In the genomic region with DNA sequence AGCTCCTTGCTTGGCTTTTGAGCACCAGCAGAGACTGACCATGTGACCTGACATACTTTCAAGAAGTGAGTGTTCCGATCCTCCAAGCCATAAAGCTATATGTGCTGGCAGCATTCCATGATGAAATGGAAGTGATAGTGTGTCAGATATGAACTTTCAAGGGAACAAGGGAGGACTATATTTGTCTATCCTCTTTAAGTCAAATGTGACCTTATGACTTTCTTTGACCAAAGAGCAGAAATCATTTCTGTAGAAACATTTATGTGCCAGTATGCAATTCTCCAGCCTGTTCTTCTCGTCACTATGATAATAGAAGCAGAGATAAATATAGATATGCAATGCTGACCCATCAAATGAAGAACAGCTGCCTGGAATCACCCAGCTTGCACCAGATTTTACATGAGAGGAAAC, we compare ENCODE assay signal across 17 cellular contexts. TPM values are rescaled to one million over a fixed set of nuclear protein-coding genes. Genes with fewer than 3 reads are reported as not detected.
DNase-seq lines count a peak whose midpoint lies in the region; ATAC-seq, FAIRE-seq and TF ChIP-seq lines count a peak whose summit lies in the region.
"Had no signal": no experiment of that assay in that cellular context is flagged by ENCODE, and none has a peak within 500 bp of the region (broad histone marks: within the 10 kb centered on the region; RNA-seq: fewer than 3 reads in every experiment).

No MANE protein-coding gene starts in this region.

- no peak for FAIRE-seq in urothelium cell line (lab: Jason Lieb, UNC)
- FAIRE-seq: bronchial epithelial cell, GM12892 had no signal

- no peak overlapping the region for H2AFZ ChIP-seq in KMS-11 (ENCODE audit: low read depth)

- H3K27ac ChIP-seq in KMS-11: peak overlapping the region; percentile 49

- DNase-seq in AG10803 (ENCODE audit: low read depth): peak; percentile 20
- DNase-seq in choroid plexus epithelial cell (ENCODE audit: low read depth): peak; percentile 72
- DNase-seq in mesothelial cell of epicardium (ENCODE audit: low spot score in 2 of 2, unreplicated experiment in 2 of 2): no peak
- DNase-seq in NCI-H1092 (lab: John Stamatoyannopoulos, UW): no peak
- DNase-seq in urothelium cell line (ENCODE audit: low spot score): no peak
- DNase-seq in DMS114 treated with DMSO at 0.1 percent for 48 hours (lab: John Stamatoyannopoulos, UW; ENCODE audit: unreplicated experiment): no peak
- DNase-seq: activated CD4-positive, alpha-beta memory T cell treated with anti-CD3 and anti-CD28 coated beads for 36 hours; activated gamma-delta T cell; Kasumi-1; NCI-H2081; NCI-H774; stimulated activated CD4-positive, alpha-beta T cell treated with anti-CD3 and anti-CD28 coated beads, Interleukin-4, amount 100 ng/mL, for 1 hour had no signal

- H3K4me3 Mint-ChIP-seq in mesothelial cell of epicardium: no peak overlapping the region
- H3K4me3 Mint-ChIP-seq: activated CD4-positive, alpha-beta memory T cell treated with anti-CD3 and anti-CD28 coated beads for 36 hours; stimulated activated memory B cell treated with anti-CD40 and anti-IgM and Interleukin-4, amounts not matched to agents 10 μg/mL and 1 μg/mL and 100 μg/mL, for 72 hours had no signal

- H3K79me2 ChIP-seq in KMS-11 (ENCODE audit: insufficient read depth, low read depth): peaks cover 96% of the 10 kb centered on the region

- H3K27me3 ChIP-seq in KMS-11 (ENCODE audit: insufficient read depth, low read depth): no peaks in the 10 kb centered on the region

- H3K4me2 ChIP-seq in KMS-11: peak overlapping the region; percentile 38

- H3K4me3 ChIP-seq in AG10803 (ENCODE audit: low read length): no peak overlapping the region
- H3K4me3 ChIP-seq in KMS-11 (IDR thresholded peaks at IDR 0.05; ENCODE audit: insufficient read depth, low read depth, low read length): no peak overlapping the region
- no peak overlapping the region for H3K4me3 ChIP-seq in choroid plexus epithelial cell (ENCODE audit: low read depth, low read length)

- H3K9me3 Mint-ChIP-seq in mesothelial cell of epicardium: no peaks in the 10 kb centered on the region
- H3K9me3 Mint-ChIP-seq: activated CD4-positive, alpha-beta memory T cell treated with anti-CD3 and anti-CD28 coated beads for 36 hours; stimulated activated memory B cell treated with anti-CD40 and anti-IgM and Interleukin-4, amounts not matched to agents 10 μg/mL and 1 μg/mL and 100 μg/mL, for 72 hours had no signal

- no peaks in the 10 kb centered on the region for H3K27me3 Mint-ChIP-seq in mesothelial cell of epicardium (ENCODE audit: low read depth)
- H3K27me3 Mint-ChIP-seq: activated CD4-positive, alpha-beta memory T cell treated with anti-CD3 and anti-CD28 coated beads for 36 hours; stimulated activated memory B cell treated with anti-CD40 and anti-IgM and Interleukin-4, amounts not matched to agents 10 μg/mL and 1 μg/mL and 100 μg/mL, for 72 hours had no signal

- peaks cover 13% of the 10 kb centered on the region for H3K4me1 Mint-ChIP-seq in mesothelial cell of epicardium

- ATAC-seq in GM21825 (IDR thresholded peaks at IDR 0.05; ENCODE audit: unreplicated experiment): no peak
- ATAC-seq: stimulated activated memory B cell treated with anti-CD40 and anti-IgM and Interleukin-4, amounts not matched to agents 10 μg/mL and 1 μg/mL and 100 μg/mL, for 72 hours had no signal

- no peak for TF ChIP-seq CTCF in AG10803 (conservative IDR thresholded peaks at IDR 0.05; ENCODE audit: low read length)
- TF ChIP-seq CTCF in KMS-11 (conservative IDR thresholded peaks at IDR 0.05; ENCODE audit: low read depth, low read length): no peak
- no peak for TF ChIP-seq CTCF in choroid plexus epithelial cell (conservative IDR thresholded peaks at IDR 0.05; ENCODE audit: low read depth, low read length)
- TF ChIP-seq CTCF in mesothelial cell of epicardium (IDR thresholded peaks at IDR 0.05; ENCODE audit: unreplicated experiment): no peak

- H3K27ac Mint-ChIP-seq in mesothelial cell of epicardium: peak overlapping the region; percentile 17
- H3K27ac Mint-ChIP-seq: activated CD4-positive, alpha-beta memory T cell treated with anti-CD3 and anti-CD28 coated beads for 36 hours; stimulated activated memory B cell treated with anti-CD40 and anti-IgM and Interleukin-4, amounts not matched to agents 10 μg/mL and 1 μg/mL and 100 μg/mL, for 72 hours had no signal

- peaks cover 73% of the 10 kb centered on the region for H3K4me1 ChIP-seq in KMS-11 (ENCODE audit: low read depth, poor library complexity, severe bottlenecking)

- H3K9ac ChIP-seq in KMS-11: peak overlapping the region; percentile 7; the same call in 1 of the 2 replicates

- peaks cover 16% of the 10 kb centered on the region for H3K36me3 Mint-ChIP-seq in mesothelial cell of epicardium

- no peaks in the 10 kb centered on the region for H4K20me1 ChIP-seq in KMS-11 (ENCODE audit: insufficient read depth)

- H3K36me3 ChIP-seq in KMS-11 (ENCODE audit: insufficient read depth): no peaks in the 10 kb centered on the region

RNA-seq across cellular contexts. Expression of a gene that starts 14.4 kb away (rescaled TPM):
- 18.9 to 20.3 TPM (median 19.1 TPM) in 3 replicates for total RNA-seq in mesothelial cell of epicardium

RNA-seq across cellular contexts. Expression of a gene that starts 14.7 kb away (rescaled TPM):
- total RNA-seq in mesothelial cell of epicardium: 50.7 to 55.4 TPM (median 53.3 TPM) in 3 replicates

RNA-seq across cellular contexts. Expression of a gene that starts 58.9 kb away (rescaled TPM):
- 37.0 to 43.9 TPM (median 40.8 TPM) in 3 replicates for total RNA-seq in mesothelial cell of epicardium

Comparison
In these comparisons a context has a peak if more than half of its experiments do, and no peak if none do; other contexts are left out.
1. DNase-seq: peak in AG10803 (single experiment) and choroid plexus epithelial cell (single experiment); none in mesothelial cell of epicardium (0 of 2), NCI-H1092 (single experiment), urothelium cell line (single experiment) and DMS114 treated with DMSO at 0.1 percent for 48 hours (single experiment).